In genomic region chr3:134049676-134050075, GRCh38 we compare ENCODE assay signal across 5 cellular contexts. TPM values are rescaled to one million over a fixed set of nuclear protein-coding genes. Genes with fewer than 3 reads are reported as not detected.
"Had no signal": no experiment of that assay in that cellular context is flagged by ENCODE, and none has a peak within 500 bp of the region (broad histone marks: within the 10 kb centered on the region; RNA-seq: fewer than 3 reads in every experiment).

No MANE protein-coding gene starts in this region.

- DNase-seq: H9, HCEC 1CT, IMR-90 had no signal

- H3K4me3 ChIP-seq: GM23338 had no signal

- H3K4me3 Mint-ChIP-seq: GM23338, H9 had no signal

- H3K4me2 ChIP-seq: GM23338 had no signal

- H3K4me1 Mint-ChIP-seq: GM23338, H9 had no signal

- ATAC-seq: GM23338 had no signal

- H2AFZ ChIP-seq: GM23338 had no signal

- H3K27ac Mint-ChIP-seq: GM23338, H9 had no signal

RNA-seq across cellular contexts. Expression of gene SLCO2A1, which starts 20.0 kb away (rescaled TPM):
- total RNA-seq: HT-29 had no signal
